In genomic region chrX:11758400-11759171, GRCh38 we compare ENCODE assay signal across 8 cellular contexts. TPM values are rescaled to one million over a fixed set of nuclear protein-coding genes. Genes with fewer than 3 reads are reported as not detected.
DNase-seq lines count a peak whose midpoint lies in the region; ATAC-seq and TF ChIP-seq lines count a peak whose summit lies in the region.

No MANE protein-coding gene starts in this region.

- peak; percentile 33 for TF ChIP-seq CTCF in AG10803 (conservative IDR thresholded peaks at IDR 0.05; ENCODE audit: low read length)
- TF ChIP-seq CTCF in lower leg skin (IDR thresholded peaks at IDR 0.05), result no peak

- intact Hi-C loops in lower leg skin (cut with DNase I; ENCODE audit: low total_unique reads), result no loop called here

- whole genome bisulfite sequencing in lower leg skin, 2 donors, result 0 to 52% methylated on average over 1 to 59 of the region's 66 CpGs

- ATAC-seq in GM19025 (IDR thresholded peaks at IDR 0.05; ENCODE audit: low read depth, unreplicated experiment), result peak; percentile 38
- peak; percentile 39 for ATAC-seq in HG03342 (IDR thresholded peaks at IDR 0.05; ENCODE audit: unreplicated experiment)

- no peak for TF ChIP-seq POLR2A in lower leg skin (IDR thresholded peaks at IDR 0.05)

- H3K4me3 ChIP-seq in AG10803 (ENCODE audit: low read length) (peak overlapping the region; percentile 82), lower leg skin (ENCODE audit: low read depth, poor library complexity, severe bottlenecking) (peak overlapping the region; percentile 58)

- DNase-seq in AG10803 (ENCODE audit: low read depth), result peak; percentile 74
- peak; percentile 30 for DNase-seq in NCI-H526 treated with DMSO at 0.1 percent for 48 hours (lab: John Stamatoyannopoulos, UW)
- peak; percentile 80 to 85 for DNase-seq in activated CD4-positive, alpha-beta T cell treated with anti-CD3 and anti-CD28 coated beads, Interleukin-2, amount 50 U/mL, for 48 hours
- DNase-seq in dermis microvascular lymphatic vessel endothelial cell (ENCODE audit: low read depth in 2 of 2), result peak; percentile 65 to 84
- DNase-seq in lower leg skin (ENCODE audit: low spot score in 2 of 2), result peak; percentile 71 to 97
- peak; percentile 88 for DNase-seq in stimulated activated CD4-positive, alpha-beta T cell treated with anti-CD3 and anti-CD28 coated beads, Interleukin-4, amount 100 ng/mL, for 24 hours

RNA-seq across cellular contexts. Expression of gene MSL3, which starts 0.5 kb away (rescaled TPM):
- 20.1 and 21.2 TPM in 2 replicates for total RNA-seq in dermis microvascular lymphatic vessel endothelial cell
- 10 to 100 TPM; 12.4 to 15.2 (median 13.6) TPM for total RNA-seq in lower leg skin

Comparison
In these comparisons a context has a peak if more than half of its experiments do, and no peak if none do; other contexts are left out.
1. Peak in every context shown above with its lines: DNase-seq, ATAC-seq and H3K4me3 ChIP-seq.
2. DNase-seq: peak in every context shown above with its lines; median percentile 88 in stimulated activated CD4-positive, alpha-beta T cell treated with anti-CD3 and anti-CD28 coated beads, Interleukin-4, amount 100 ng/mL, for 24 hours; 84 in lower leg skin; 82 in activated CD4-positive, alpha-beta T cell treated with anti-CD3 and anti-CD28 coated beads, Interleukin-2, amount 50 U/mL, for 48 hours; 74 in dermis microvascular lymphatic vessel endothelial cell; 74 in AG10803; 30 in NCI-H526 treated with DMSO at 0.1 percent for 48 hours.